Comparison of ENCODE assay signal across 24 cellular contexts in genomic region chr3:195767792-195768191, GRCh38. TPM values are rescaled to one million over a fixed set of nuclear protein-coding genes. Genes with fewer than 3 reads are reported as not detected.
"Had no signal": no experiment of that assay in that cellular context is flagged by ENCODE, and none has a peak within 500 bp of the region (broad histone marks: within the 10 kb centered on the region; RNA-seq: fewer than 3 reads in every experiment).

No MANE protein-coding gene starts in this region.

- DNase-seq: activated CD4-positive, alpha-beta T cell treated with anti-CD3 and anti-CD28 coated beads for 4 hours; activated CD4-positive, alpha-beta T cell treated with anti-CD3 and anti-CD28 coated beads, Interleukin-2, amount 50 U/mL, for 48 hours; activated CD4-positive, CD25-positive, alpha-beta regulatory T cell; activated effector memory CD4-positive, alpha-beta T cell treated with Interleukin-2 at 50 U/mL for 16 hours; activated naive CD4-positive, alpha-beta T cell treated with anti-CD3 and anti-CD28 coated beads, Interleukin-2, amount 50 U/mL, for 16 hours; activated T-cell treated with anti-CD3 and anti-CD28 coated beads, Interleukin-2, amount 50 U/mL, for 48 hours; heart left ventricle; lower lobe of right lung; retina; stimulated activated CD4-positive, alpha-beta T cell treated with anti-CD3 and anti-CD28 coated beads, Interleukin-2, amount 100 ng/mL, for 24 hours; stomach; SW 1271; T-helper 17 cell had no signal

- H3K9me3 ChIP-seq: breast epithelium, heart left ventricle, lower lobe of right lung, stomach, suprapubic skin, upper lobe of left lung had no signal

- H3K36me3 ChIP-seq: breast epithelium, heart left ventricle, lower lobe of right lung, neural progenitor cell, stomach, suprapubic skin, upper lobe of left lung had no signal

- H3K27me3 ChIP-seq: breast epithelium, neural progenitor cell, upper lobe of left lung had no signal

- H2AFZ ChIP-seq: neural progenitor cell had no signal

- H3K4me1 ChIP-seq: breast epithelium, heart left ventricle, lower lobe of right lung, neural progenitor cell, stomach, suprapubic skin, upper lobe of left lung had no signal

- ATAC-seq: heart left ventricle; lower lobe of right lung; naive thymus-derived CD8-positive, alpha-beta T cell; stimulated activated memory B cell treated with anti-CD40 and anti-IgM and Interleukin-4, amounts not matched to agents 10 μg/mL and 1 μg/mL and 100 μg/mL, for 72 hours; T-helper 17 cell had no signal

- H3K4me3 ChIP-seq: breast epithelium, heart left ventricle, lower lobe of right lung, neural progenitor cell, SK-N-MC, stomach, suprapubic skin, upper lobe of left lung had no signal

- H3K27ac Mint-ChIP-seq: naive thymus-derived CD8-positive, alpha-beta T cell; neural progenitor cell; progenitor cell of endocrine pancreas; stimulated activated memory B cell treated with anti-CD40 and anti-IgM and Interleukin-4, amounts not matched to agents 10 μg/mL and 1 μg/mL and 100 μg/mL, for 72 hours; T-helper 17 cell had no signal

- H3K36me3 Mint-ChIP-seq: naive thymus-derived CD8-positive, alpha-beta T cell; neural progenitor cell; stimulated activated memory B cell treated with anti-CD40 and anti-IgM and Interleukin-4, amounts not matched to agents 10 μg/mL and 1 μg/mL and 100 μg/mL, for 72 hours had no signal

- H3K4me3 Mint-ChIP-seq: naive thymus-derived CD8-positive, alpha-beta T cell; neural progenitor cell; stimulated activated memory B cell treated with anti-CD40 and anti-IgM and Interleukin-4, amounts not matched to agents 10 μg/mL and 1 μg/mL and 100 μg/mL, for 72 hours; T-helper 17 cell had no signal

- H3K4me2 ChIP-seq: neural progenitor cell had no signal

- H3K27ac ChIP-seq: breast epithelium, heart left ventricle, lower lobe of right lung, neural progenitor cell, SK-N-MC, stomach, suprapubic skin, upper lobe of left lung had no signal

- H3K9ac ChIP-seq: neural progenitor cell had no signal

- H3K4me1 Mint-ChIP-seq: neural progenitor cell; stimulated activated memory B cell treated with anti-CD40 and anti-IgM and Interleukin-4, amounts not matched to agents 10 μg/mL and 1 μg/mL and 100 μg/mL, for 72 hours had no signal

RNA-seq across cellular contexts. Expression of gene MUC4, which starts 43.9 kb away (rescaled TPM):
- total RNA-seq: fibroblast of villous mesenchyme; naive thymus-derived CD8-positive, alpha-beta T cell; osteoblast; suprapubic skin; T-helper 17 cell had no signal
- polyA plus RNA-seq: keratinocyte; naive thymus-derived CD8-positive, alpha-beta T cell had no signal
